8 cellular contexts compared by ENCODE assay signal in the genomic region with DNA sequence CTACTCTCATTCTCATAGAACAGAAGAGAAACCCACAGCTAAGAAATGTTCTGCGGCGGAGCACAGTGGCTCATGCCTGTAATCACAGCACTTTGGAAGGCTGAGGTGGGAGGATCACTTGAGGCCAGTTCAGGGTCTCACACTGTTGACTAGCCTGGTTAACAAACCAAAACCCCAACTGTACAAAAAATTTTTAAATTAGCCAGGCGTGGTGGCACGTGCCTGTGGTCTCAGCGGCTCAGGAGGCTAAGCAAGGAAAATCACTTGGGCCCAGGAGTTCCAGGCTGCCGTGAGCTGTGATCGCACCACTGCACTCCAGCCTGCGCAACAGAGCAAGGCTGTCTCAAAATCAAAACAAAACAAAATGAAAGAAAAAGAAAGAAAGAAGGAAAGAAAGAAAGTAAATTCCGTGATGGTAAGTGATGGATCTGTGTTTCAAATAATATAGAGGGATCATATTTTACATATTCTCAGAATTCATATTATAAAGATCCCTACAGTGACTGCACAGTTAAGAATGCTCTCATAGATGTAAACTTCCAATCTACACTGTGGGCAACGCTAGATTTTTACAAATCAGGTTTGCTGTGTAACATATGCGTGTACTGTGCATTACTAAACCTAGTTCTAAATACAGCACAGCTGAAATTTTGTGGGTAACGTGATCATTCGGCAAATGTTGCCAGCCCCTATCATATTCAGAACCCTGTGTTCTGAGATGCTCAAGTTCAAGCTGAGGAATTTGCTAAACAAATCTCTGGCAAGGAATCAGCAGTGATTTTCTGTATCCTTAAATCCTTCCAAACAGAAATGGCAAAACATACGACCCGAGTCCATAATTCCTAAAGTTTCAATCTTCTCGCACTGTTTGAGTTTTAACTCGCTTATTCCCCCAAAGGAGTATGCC. TPM values are rescaled to one million over a fixed set of nuclear protein-coding genes. Genes with fewer than 3 reads are reported as not detected.
DNase-seq lines count a peak whose midpoint lies in the region; ATAC-seq and TF ChIP-seq lines count a peak whose summit lies in the region.

No MANE protein-coding gene starts in this region.

- CTCF ChIA-PET in PC-3 (lab: Charles Lee), result no interaction called here

- H3K4me3 ChIP-seq in PC-3 (ENCODE audit: low read length) (no peak overlapping the region), fibroblast of the aortic adventitia (ENCODE audit: low read depth, low read length) (peak overlapping the region; percentile 43), skeletal muscle cell (ENCODE audit: low read depth, low read length) (peak overlapping the region; percentile 49)

- peak overlapping the region; percentile 94; the same call in 1 of the 2 replicates for H2AFZ ChIP-seq in PC-3 (ENCODE audit: low read length)

- peaks cover 23% of the 10 kb centered on the region for H3K4me1 ChIP-seq in PC-3 (ENCODE audit: insufficient read depth, low read length)

- no peaks in the 10 kb centered on the region for H3K36me3 ChIP-seq in PC-3 (ENCODE audit: low read depth, low read length)

- intact Hi-C loops in PC-3 (cut with micrococcal nuclease), result no loop called here

- BruUV-seq in PC-3 (replicated peaks; lab: Mats Ljungman, UMichigan), result no TSS peak

- no peaks in the 10 kb centered on the region for H3K9me2 ChIP-seq in PC-3 (replicated peaks; ENCODE audit: low read length)

- peaks cover 34% of the 10 kb centered on the region for H3K79me2 ChIP-seq in PC-3 (ENCODE audit: low read length)

- H3K27me3 ChIP-seq in PC-3 (ENCODE audit: low read length), result no peaks in the 10 kb centered on the region

- no peak for ATAC-seq in activated T-cell treated with anti-CD3 and anti-CD28 coated beads, Interleukin-2, amount 50 U/mL, for 4 hours
- ATAC-seq in PC-3 (no peak), HG03521 (IDR thresholded peaks at IDR 0.05; ENCODE audit: unreplicated experiment) (no peak), HG02763 (IDR thresholded peaks at IDR 0.05; ENCODE audit: unreplicated experiment) (no peak)

- peaks cover 4% of the 10 kb centered on the region for H3K36me3 Mint-ChIP-seq in activated T-cell treated with anti-CD3 and anti-CD28 coated beads, Interleukin-2, amount 50 U/mL, for 4 hours (ENCODE audit: insufficient read depth)

- H4K20me1 ChIP-seq in PC-3 (ENCODE audit: low read length), result peaks cover 23% of the 10 kb centered on the region

- DNase-seq in activated T-cell treated with anti-CD3 and anti-CD28 coated beads, Interleukin-2, amount 50 U/mL, for 4 hours, result no peak
- DNase-seq in activated T-cell treated with anti-CD3 and anti-CD28 coated beads for 4 hours (no peak), PC-3 (no peak), fibroblast of the aortic adventitia (ENCODE audit: low read depth) (peak; percentile 49), skeletal muscle cell (ENCODE audit: low read depth) (no peak)
- no peak for DNase-seq in central memory CD4-positive, alpha-beta T cell

- no peak overlapping the region for H3K9ac ChIP-seq in PC-3 (ENCODE audit: low read length)

- H3K4me2 ChIP-seq in PC-3 (ENCODE audit: low read length), result no peak overlapping the region

- peaks cover 22% of the 10 kb centered on the region for H3K27me3 Mint-ChIP-seq in activated T-cell treated with anti-CD3 and anti-CD28 coated beads, Interleukin-2, amount 50 U/mL, for 4 hours (ENCODE audit: low read depth)

- no peaks in the 10 kb centered on the region for H3F3A ChIP-seq in PC-3 (ENCODE audit: low read length, unreplicated experiment)

- H3K4me1 Mint-ChIP-seq in activated T-cell treated with anti-CD3 and anti-CD28 coated beads, Interleukin-2, amount 50 U/mL, for 4 hours (ENCODE audit: low read depth), result peaks cover 44% of the 10 kb centered on the region

- no peak overlapping the region for H3K27ac ChIP-seq in PC-3 (ENCODE audit: low read length)

- POLR2A ChIA-PET in PC-3 (lab: Charles Lee; ENCODE audit: unreplicated experiment), result no interaction called here

- TF ChIP-seq CTCF in PC-3 (conservative IDR thresholded peaks at IDR 0.05; ENCODE audit: low read depth, low read length) (no peak), fibroblast of the aortic adventitia (IDR thresholded peaks at IDR 0.05; ENCODE audit: insufficient read depth, low read length) (no peak)

- H3K9me3 ChIP-seq in PC-3 (ENCODE audit: low read length), result no peaks in the 10 kb centered on the region

- no peaks in the 10 kb centered on the region for H3K9me3 Mint-ChIP-seq in activated T-cell treated with anti-CD3 and anti-CD28 coated beads, Interleukin-2, amount 50 U/mL, for 4 hours

- H3K4me3 Mint-ChIP-seq in activated T-cell treated with anti-CD3 and anti-CD28 coated beads, Interleukin-2, amount 50 U/mL, for 4 hours, result peak overlapping the region; percentile 94

RNA-seq across cellular contexts. Expression of a gene that starts 1.2 kb away (rescaled TPM):
- total RNA-seq in activated T-cell treated with anti-CD3 and anti-CD28 coated beads, Interleukin-2, amount 50 U/mL, for 4 hours, result 10 to 100 TPM; 13.0 to 15.4 (median 13.6) TPM
- total RNA-seq in PC-3 (2014; rRNA removed) (50.9 and 54.9 TPM in 2 replicates), fibroblast of the aortic adventitia (ENCODE audit: low replicate concordance) (64.9 and 67.4 TPM in 2 replicates)
